In the genomic region with DNA sequence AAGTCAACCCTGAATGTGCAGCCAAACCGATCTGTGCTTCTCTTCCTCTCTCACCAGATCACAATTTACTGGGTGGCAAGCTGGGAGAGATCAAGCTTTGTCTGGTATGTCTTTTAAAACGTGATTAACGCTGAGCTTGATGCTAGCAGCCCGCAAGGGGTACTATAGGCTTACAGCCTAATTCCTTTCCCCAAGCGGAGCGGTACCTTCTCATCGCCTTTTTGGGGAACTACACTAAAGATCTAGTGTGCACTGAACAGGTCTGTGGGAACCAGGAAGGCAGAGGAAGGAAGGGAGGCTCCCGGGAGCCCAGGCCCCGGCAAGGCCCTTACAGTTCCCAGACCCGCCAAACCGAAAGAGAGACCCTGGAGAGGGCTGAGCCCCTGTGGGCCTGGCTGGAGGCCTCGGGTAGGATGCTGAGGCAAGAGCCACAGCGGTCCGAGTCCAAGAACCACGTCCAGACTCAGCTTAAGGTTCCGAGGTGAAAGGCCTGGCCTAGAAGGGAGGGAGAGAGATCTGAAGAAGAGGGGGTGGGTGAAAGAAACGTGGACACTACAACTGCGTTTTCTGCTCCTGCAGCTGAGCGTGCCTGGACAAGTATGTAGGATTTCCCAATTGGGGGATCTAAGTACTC, we compare ENCODE assay signal across 10 cellular contexts. TPM values are rescaled to one million over a fixed set of nuclear protein-coding genes. Genes with fewer than 3 reads are reported as not detected.
DNase-seq lines count a peak whose midpoint lies in the region; ATAC-seq, FAIRE-seq and TF ChIP-seq lines count a peak whose summit lies in the region.
"Had no signal": no experiment of that assay in that cellular context is flagged by ENCODE, and none has a peak within 500 bp of the region (broad histone marks: within the 10 kb centered on the region; RNA-seq: fewer than 3 reads in every experiment).

No MANE protein-coding gene starts in this region.

- no peak overlapping the region for H3K27ac ChIP-seq in CD8-positive, alpha-beta memory T cell (ENCODE audit: low read depth, low read length)
- peak overlapping the region; percentile 36 to 76 (median 70) for H3K27ac ChIP-seq in Peyer's patch

- POLR2A ChIA-PET in CD8-positive, alpha-beta memory T cell (lab: Charles Lee): no interaction called here
- POLR2A ChIA-PET in activated CD4-positive, alpha-beta T cell treated with anti-CD3 and anti-CD28 coated beads for 36 hours (lab: Charles Lee): no interaction called here

- peak overlapping the region in 5 of 7 donors; percentile 32 to 80 (median 45) for H3K4me3 Mint-ChIP-seq in CD8-positive, alpha-beta memory T cell
- peak overlapping the region; percentile 50 for H3K4me3 Mint-ChIP-seq in progenitor cell of endocrine pancreas (ENCODE audit: low read depth)
- no peak overlapping the region for H3K4me3 Mint-ChIP-seq in activated CD4-positive, alpha-beta T cell treated with anti-CD3 and anti-CD28 coated beads for 36 hours

- no peak overlapping the region for H3K4me3 ChIP-seq in CD8-positive, alpha-beta memory T cell (ENCODE audit: low read length)
- H3K4me3 ChIP-seq in Peyer's patch: no peak overlapping the region
- H3K4me3 ChIP-seq in fibroblast of the aortic adventitia (ENCODE audit: low read depth, low read length): peak overlapping the region; percentile 89

- peaks cover 0 to 2% (median 0%) of the 10 kb centered on the region in 5 donors for H3K9me3 Mint-ChIP-seq in CD8-positive, alpha-beta memory T cell
- no peaks in the 10 kb centered on the region for H3K9me3 Mint-ChIP-seq in progenitor cell of endocrine pancreas (ENCODE audit: low read depth)
- H3K9me3 Mint-ChIP-seq in activated CD4-positive, alpha-beta T cell treated with anti-CD3 and anti-CD28 coated beads for 36 hours (ENCODE audit: low read depth): no peaks in the 10 kb centered on the region

- H3K4me1 Mint-ChIP-seq in CD8-positive, alpha-beta memory T cell: peaks cover 13 to 29% (median 16%) of the 10 kb centered on the region in 3 donors
- peaks cover 14% of the 10 kb centered on the region for H3K4me1 Mint-ChIP-seq in progenitor cell of endocrine pancreas (ENCODE audit: low read depth)
- peaks cover 16% of the 10 kb centered on the region for H3K4me1 Mint-ChIP-seq in activated CD4-positive, alpha-beta T cell treated with anti-CD3 and anti-CD28 coated beads for 36 hours

- peaks cover 82% of the 10 kb centered on the region for H3K27me3 ChIP-seq in CD8-positive, alpha-beta memory T cell (ENCODE audit: insufficient read depth, low read length, poor library complexity, severe bottlenecking)
- peaks cover 0 to 30% of the 10 kb centered on the region in 2 donors for H3K27me3 ChIP-seq in Peyer's patch

- H3K4me1 ChIP-seq in CD8-positive, alpha-beta memory T cell (ENCODE audit: insufficient read depth, low read length): peaks cover 31% of the 10 kb centered on the region
- H3K4me1 ChIP-seq in Peyer's patch: peaks cover 0 to 40% (median 18%) of the 10 kb centered on the region in 4 donors

- TF ChIP-seq CTCF in Peyer's patch (IDR thresholded peaks at IDR 0.05) (no peak), fibroblast of the aortic adventitia (IDR thresholded peaks at IDR 0.05; ENCODE audit: insufficient read depth, low read length) (no peak), progenitor cell of endocrine pancreas (IDR thresholded peaks at IDR 0.05; ENCODE audit: unreplicated experiment) (no peak)

- H3K27me3 Mint-ChIP-seq in CD8-positive, alpha-beta memory T cell: peaks cover 58 to 69% of the 10 kb centered on the region in 2 donors
- H3K27me3 Mint-ChIP-seq in progenitor cell of endocrine pancreas: peaks cover 63% of the 10 kb centered on the region
- H3K27me3 Mint-ChIP-seq in activated CD4-positive, alpha-beta T cell treated with anti-CD3 and anti-CD28 coated beads for 36 hours: peaks cover 57% of the 10 kb centered on the region

- no peak overlapping the region for H3K27ac Mint-ChIP-seq in CD8-positive, alpha-beta memory T cell
- no peak overlapping the region for H3K27ac Mint-ChIP-seq in progenitor cell of endocrine pancreas
- H3K27ac Mint-ChIP-seq in activated CD4-positive, alpha-beta T cell treated with anti-CD3 and anti-CD28 coated beads for 36 hours: no peak overlapping the region

- no peaks in the 10 kb centered on the region for H3K36me3 ChIP-seq in CD8-positive, alpha-beta memory T cell (ENCODE audit: insufficient read depth, low read length)
- no peaks in the 10 kb centered on the region for H3K36me3 ChIP-seq in Peyer's patch

- H3K36me3 Mint-ChIP-seq in CD8-positive, alpha-beta memory T cell: peaks cover 0 to 1% (median 0%) of the 10 kb centered on the region in 3 donors
- no peaks in the 10 kb centered on the region for H3K36me3 Mint-ChIP-seq in progenitor cell of endocrine pancreas (ENCODE audit: insufficient read depth)
- no peaks in the 10 kb centered on the region for H3K36me3 Mint-ChIP-seq in activated CD4-positive, alpha-beta T cell treated with anti-CD3 and anti-CD28 coated beads for 36 hours (ENCODE audit: low read depth)

- no peak for DNase-seq in CD8-positive, alpha-beta memory T cell
- DNase-seq in Peyer's patch (no peak), fibroblast of the aortic adventitia (ENCODE audit: low read depth) (no peak), progenitor cell of endocrine pancreas (ENCODE audit: low spot score, unreplicated experiment) (no peak), D341Med (ENCODE audit: low spot score) (no peak), RCC 7860 (ENCODE audit: low spot score) (no peak)
- DNase-seq in activated CD4-positive, alpha-beta T cell treated with anti-CD3 and anti-CD28 coated beads for 36 hours: no peak
- DNase-seq: DND-41, NCI-H526 had no signal

- CTCF ChIA-PET in CD8-positive, alpha-beta memory T cell (lab: Charles Lee): interaction anchor here (1.2 to 1.7 kb wide), 3 partner anchors 43 to 320 kb away, joined by 3 to 5 read pairs (median 3); no protein-coding TSS in a partner anchor
- CTCF ChIA-PET in activated CD4-positive, alpha-beta T cell treated with anti-CD3 and anti-CD28 coated beads for 36 hours (lab: Charles Lee): interaction anchor here (0.7 to 1.8 kb wide), 3 partner anchors 10 to 125 kb away, joined by 3 to 5 read pairs (median 5); no protein-coding TSS in a partner anchor

- no peaks in the 10 kb centered on the region for H3K9me3 ChIP-seq in CD8-positive, alpha-beta memory T cell (ENCODE audit: low read length)
- H3K9me3 ChIP-seq in Peyer's patch: no peaks in the 10 kb centered on the region

- no peak for ATAC-seq in activated CD4-positive, alpha-beta T cell treated with anti-CD3 and anti-CD28 coated beads for 36 hours
- ATAC-seq in HG03135 (IDR thresholded peaks at IDR 0.05; ENCODE audit: unreplicated experiment): no peak

- TF ChIP-seq POLR2A in Peyer's patch (IDR thresholded peaks at IDR 0.05): no peak

- intact Hi-C loops in activated CD4-positive, alpha-beta T cell treated with anti-CD3 and anti-CD28 coated beads for 36 hours (cut with DNase I, micrococcal nuclease): loop anchor here in 1 of 2 experiments (10.0 kb wide), 1 partner anchor 1037 kb away; the partner anchor contains the start of genes KIAA0825 and SLF1

- FAIRE-seq in RCC 7860 (lab: Jason Lieb, UNC): no peak

RNA-seq across cellular contexts. Expression of gene NR2F1-AS1, which starts 2.7 kb away (rescaled TPM):
- not detected for total RNA-seq in CD8-positive, alpha-beta memory T cell
- not detected for polyA plus RNA-seq in CD8-positive, alpha-beta memory T cell
- 1 to 10 TPM in 3 of 4 donors, under 1 TPM in 1; 0.35 to 9.1 (median 3.2) TPM for total RNA-seq in Peyer's patch
- total RNA-seq in fibroblast of the aortic adventitia (ENCODE audit: low replicate concordance): 11.8 and 23.7 TPM in 2 replicates
- 6.3 and 10.6 TPM in 2 replicates for total RNA-seq in progenitor cell of endocrine pancreas
- not detected for total RNA-seq in activated CD4-positive, alpha-beta T cell treated with anti-CD3 and anti-CD28 coated beads for 36 hours

RNA-seq across cellular contexts. Expression of gene NR2F1, which starts 4.7 kb away (rescaled TPM):
- total RNA-seq in CD8-positive, alpha-beta memory T cell: not detected
- polyA plus RNA-seq in CD8-positive, alpha-beta memory T cell: not detected
- total RNA-seq in Peyer's patch (10 to 100 TPM in 1 of 4 donors, 1 to 10 TPM in 3; 2.1 to 28.1 (median 7.0) TPM), fibroblast of the aortic adventitia (ENCODE audit: low replicate concordance) (8.0 and 20.5 TPM in 2 replicates), progenitor cell of endocrine pancreas (34.8 and 35.4 TPM in 2 replicates)
- not detected for total RNA-seq in activated CD4-positive, alpha-beta T cell treated with anti-CD3 and anti-CD28 coated beads for 36 hours
